30 cellular contexts compared by ENCODE assay signal in genomic region chr5:164580155-164580554, GRCh38.
"Had no signal": no experiment of that assay in that cellular context is flagged by ENCODE, and none has a peak within 500 bp of the region (broad histone marks: within the 10 kb centered on the region; RNA-seq: fewer than 3 reads in every experiment).

No MANE protein-coding gene starts in this region.

- H3K4me3 Mint-ChIP-seq: natural killer cell; nephron; neural progenitor cell; stimulated activated memory B cell treated with anti-CD40 and anti-IgM and Interleukin-4, amounts not matched to agents 10 μg/mL and 1 μg/mL and 100 μg/mL, for 72 hours; stimulated activated naive CD8-positive, alpha-beta T cell treated with anti-CD3 and anti-CD28 coated beads, Interleukin-15, amount 100 ng/mL, for 72 hours; type B pancreatic cell had no signal

- H3K36me3 Mint-ChIP-seq: natural killer cell; neural progenitor cell; stimulated activated memory B cell treated with anti-CD40 and anti-IgM and Interleukin-4, amounts not matched to agents 10 μg/mL and 1 μg/mL and 100 μg/mL, for 72 hours; type B pancreatic cell had no signal

- H3K27ac ChIP-seq: neural progenitor cell, ovary, parathyroid adenoma, psoas muscle, right lobe of liver, sigmoid colon, spleen, suprapubic skin, testis, tibial artery, transverse colon, upper lobe of right lung, uterus had no signal

- H3K9me3 ChIP-seq: ovary, psoas muscle, right lobe of liver, sigmoid colon, spleen, suprapubic skin, testis, tibial artery, transverse colon, upper lobe of right lung, uterus had no signal

- H3K36me3 ChIP-seq: neural progenitor cell, ovary, right lobe of liver, sigmoid colon, spleen, suprapubic skin, tibial artery, transverse colon, upper lobe of right lung, uterus had no signal

- H3K27me3 Mint-ChIP-seq: progenitor cell of endocrine pancreas; stimulated activated memory B cell treated with anti-CD40 and anti-IgM and Interleukin-4, amounts not matched to agents 10 μg/mL and 1 μg/mL and 100 μg/mL, for 72 hours; stimulated activated naive CD8-positive, alpha-beta T cell treated with anti-CD3 and anti-CD28 coated beads, Interleukin-15, amount 100 ng/mL, for 72 hours had no signal

- H3K9ac ChIP-seq: neural progenitor cell, parathyroid adenoma had no signal

- H3K4me2 ChIP-seq: neural progenitor cell had no signal

- H3K4me1 Mint-ChIP-seq: natural killer cell; nephron; neural progenitor cell; stimulated activated memory B cell treated with anti-CD40 and anti-IgM and Interleukin-4, amounts not matched to agents 10 μg/mL and 1 μg/mL and 100 μg/mL, for 72 hours; stimulated activated naive CD8-positive, alpha-beta T cell treated with anti-CD3 and anti-CD28 coated beads, Interleukin-15, amount 100 ng/mL, for 72 hours had no signal

- DNase-seq: natural killer cell; occipital lobe; ovary; psoas muscle; right cardiac atrium; right lobe of liver; sigmoid colon; small intestine; spleen; stimulated activated CD4-positive, alpha-beta T cell treated with anti-CD3 and anti-CD28 coated beads, Interleukin-12 subunit alpha, Interleukin-12 subunit beta, amount 100 ng/mL, for 4 hours; stimulated activated CD4-positive, alpha-beta T cell treated with anti-CD3 and anti-CD28 coated beads, Interleukin-1b, Interleukin-23, amount 100 ng/mL, for 48 hours; stimulated activated CD4-positive, alpha-beta T cell treated with anti-CD3 and anti-CD28 coated beads, Interleukin-4, amount 100 ng/mL, for 1 hour; stimulated activated CD4-positive, alpha-beta T cell treated with anti-CD3 and anti-CD28 coated beads, Interleukin-4, amount 100 ng/mL, for 4 hours; stimulated activated CD8-positive, alpha-beta memory T cell treated with anti-CD3 and anti-CD28 coated beads, Interleukin-4, amount 100 ng/mL, for 48 hours; stimulated activated naive CD4-positive, alpha-beta T cell; stimulated activated naive CD8-positive, alpha-beta T cell treated with anti-CD3 and anti-CD28 coated beads, Interleukin-15, amount 100 ng/mL, for 72 hours; stimulated activated naive CD8-positive, alpha-beta T cell treated with anti-CD3 and anti-CD28 coated beads, Interleukin-15, Interleukin-2, amounts not matched to agents 100 U/mL and 50 U/mL, for 24 hours; substantia nigra; testis; tibial artery; transverse colon; upper lobe of right lung; uterus had no signal

- H2AFZ ChIP-seq: neural progenitor cell, parathyroid adenoma had no signal

- H3K9me3 Mint-ChIP-seq: nephron; neural progenitor cell; stimulated activated memory B cell treated with anti-CD40 and anti-IgM and Interleukin-4, amounts not matched to agents 10 μg/mL and 1 μg/mL and 100 μg/mL, for 72 hours; stimulated activated naive CD8-positive, alpha-beta T cell treated with anti-CD3 and anti-CD28 coated beads, Interleukin-15, amount 100 ng/mL, for 72 hours; type B pancreatic cell had no signal

- H3K4me1 ChIP-seq: neural progenitor cell, parathyroid adenoma, psoas muscle, right lobe of liver, sigmoid colon, spleen, suprapubic skin, testis, tibial artery, transverse colon, upper lobe of right lung, uterus had no signal

- ATAC-seq: natural killer cell; psoas muscle; right cardiac atrium; right lobe of liver; stimulated activated memory B cell treated with anti-CD40 and anti-IgM and Interleukin-4, amounts not matched to agents 10 μg/mL and 1 μg/mL and 100 μg/mL, for 72 hours; stimulated activated naive CD8-positive, alpha-beta T cell treated with anti-CD3 and anti-CD28 coated beads, Interleukin-15, amount 100 ng/mL, for 72 hours; stimulated activated naive CD8-positive, alpha-beta T cell treated with anti-CD3 and anti-CD28 coated beads, Interleukin-15, Interleukin-2, amounts not matched to agents 100 U/mL and 50 U/mL, for 24 hours; upper lobe of right lung had no signal

- H3K27ac Mint-ChIP-seq: natural killer cell; nephron; neural progenitor cell; progenitor cell of endocrine pancreas; stimulated activated memory B cell treated with anti-CD40 and anti-IgM and Interleukin-4, amounts not matched to agents 10 μg/mL and 1 μg/mL and 100 μg/mL, for 72 hours; stimulated activated naive CD8-positive, alpha-beta T cell treated with anti-CD3 and anti-CD28 coated beads, Interleukin-15, amount 100 ng/mL, for 72 hours; type B pancreatic cell had no signal

- H3K79me2 ChIP-seq: parathyroid adenoma had no signal

- H3K27me3 ChIP-seq: neural progenitor cell, ovary, right lobe of liver, sigmoid colon, spleen, suprapubic skin, testis, tibial artery, transverse colon, upper lobe of right lung, uterus had no signal

- H3K4me3 ChIP-seq: neural progenitor cell, ovary, psoas muscle, right lobe of liver, sigmoid colon, spleen, suprapubic skin, testis, tibial artery, transverse colon, upper lobe of right lung, uterus had no signal
